ENCODE assay signal across 29 cellular contexts in genomic region chr10:20006169-20006870, GRCh38.
A peak's percentile ranks its signal among the peaks of the same experiment; 100 is the strongest.
DNase-seq lines count a peak whose midpoint lies in the region; ATAC-seq and TF ChIP-seq lines count a peak whose summit lies in the region.
"Had no signal": no experiment of that assay in that cellular context is flagged by ENCODE, and none has a peak within 500 bp of the region (broad histone marks: within the 10 kb centered on the region; RNA-seq: fewer than 3 reads in every experiment).

No MANE protein-coding gene starts in this region.

- DNase-seq in amniotic epithelial cell (ENCODE audit: low read depth) (peak; percentile 24), fibroblast of the aortic adventitia (ENCODE audit: low read depth) (peak; percentile 2), midbrain (lab: John Stamatoyannopoulos, UW) (peak; percentile 55), thoracic aorta (ENCODE audit: low spot score) (no peak), posterior cingulate gyrus (no peak), kidney tubule cell (ENCODE audit: low spot score) (no peak)
- no peak for DNase-seq in stimulated activated naive CD8-positive, alpha-beta T cell treated with anti-CD3 and anti-CD28 coated beads, Interleukin-15, Interleukin-2, amounts not matched to agents 100 U/mL and 50 U/mL, for 24 hours
- DNase-seq: activated CD4-positive, alpha-beta T cell treated with anti-CD3 and anti-CD28 coated beads for 48 hours; activated gamma-delta T cell; activated naive CD8-positive, alpha-beta T cell treated with anti-CD3 and anti-CD28 coated beads, Interleukin-2, amount 10 ng/mL, durations not matched to agents 7 days and 5 days; activated T-cell treated with anti-CD3 and anti-CD28 coated beads, Interleukin-2, amount 50 U/mL, for 1 hour; body of pancreas; CD4-positive, alpha-beta T cell; DMS 273 treated with DMSO at 0.1 percent for 48 hours; effector memory CD4-positive, alpha-beta T cell; erythroblast; foreskin fibroblast; HFFc6; Kasumi-1; left cardiac atrium; naive thymus-derived CD4-positive, alpha-beta T cell; NCI-H146; NCI-H2107; NCI-H446 treated with DMSO at 0.1 percent for 48 hours; occipital lobe; OCI-M1; T-helper 2 cell had no signal

- no peaks in the 10 kb centered on the region for H3K9me3 ChIP-seq in thoracic aorta
- H3K9me3 ChIP-seq: body of pancreas had no signal

- peaks cover 44 to 68% of the 10 kb centered on the region in 2 donors for H3K4me1 ChIP-seq in thoracic aorta (ENCODE audit: control insufficient read depth in 1 of 2, low read depth in 2 of 2)
- H3K4me1 ChIP-seq: body of pancreas had no signal

- TF ChIP-seq CTCF in fibroblast of the aortic adventitia (IDR thresholded peaks at IDR 0.05; ENCODE audit: insufficient read depth, low read length) (no peak), thoracic aorta (IDR thresholded peaks at IDR 0.05) (no peak)

- H3K4me3 ChIP-seq in fibroblast of the aortic adventitia (ENCODE audit: low read depth, low read length) (no peak overlapping the region), thoracic aorta (no peak overlapping the region)
- H3K4me3 ChIP-seq: body of pancreas, GM23338 had no signal

- H3K36me3 ChIP-seq in thoracic aorta = peaks cover 5% of the 10 kb centered on the region

- no peak for ATAC-seq in thoracic aorta (ENCODE audit: insufficient number of reproducible peaks, low FRiP score, low read depth)
- ATAC-seq in HG02870 (IDR thresholded peaks at IDR 0.05; ENCODE audit: unreplicated experiment) = no peak
- no peak for ATAC-seq in stimulated activated naive CD8-positive, alpha-beta T cell treated with anti-CD3 and anti-CD28 coated beads, Interleukin-15, Interleukin-2, amounts not matched to agents 100 U/mL and 50 U/mL, for 24 hours
- ATAC-seq: body of pancreas; GM23338; left cardiac atrium; naive thymus-derived CD4-positive, alpha-beta T cell had no signal

- intact Hi-C loops in posterior cingulate gyrus (cut with DNase I) = no loop called here

- peak overlapping the region; percentile 3 to 74 for H3K27ac ChIP-seq in thoracic aorta

- no peaks in the 10 kb centered on the region for H3K27me3 ChIP-seq in thoracic aorta (replicated peaks; ENCODE audit: insufficient read depth)
- H3K27me3 ChIP-seq: body of pancreas had no signal

Comparison
In these comparisons a context has a peak if more than half of its experiments do, and no peak if none do; other contexts are left out.
1. DNase-seq: peak in amniotic epithelial cell (single experiment), fibroblast of the aortic adventitia (single experiment) and midbrain (single experiment); none in thoracic aorta (single experiment), posterior cingulate gyrus (0 of 10), stimulated activated naive CD8-positive, alpha-beta T cell treated with anti-CD3 and anti-CD28 coated beads, Interleukin-15, Interleukin-2, amounts not matched to agents 100 U/mL and 50 U/mL, for 24 hours (single experiment) and kidney tubule cell (single experiment).